Comparison of ENCODE assay signal across 1 cellular context in genomic region chr3:173584093-173584833, GRCh38.
TF ChIP-seq lines count a peak whose summit lies in the region.

No MANE protein-coding gene starts in this region.

TF ChIP-seq in HCT116, 20 proteins besides CTCF, POLR2A, EP300 and RAD21 (continued from another document):
- TF ChIP-seq REST (IDR thresholded peaks at IDR 0.05; ENCODE audit: low read depth) (no peak), JUND (IDR thresholded peaks at IDR 0.05) (no peak), ZFX (IDR thresholded peaks at IDR 0.05) (no peak), CEBPB (IDR thresholded peaks at IDR 0.05; ENCODE audit: low read depth) (no peak), TCF7L2 (IDR thresholded peaks at IDR 0.05; ENCODE audit: borderline replicate concordance, extremely low read depth, insufficient read depth, insufficient read length) (no peak), EZH2phosphoT487 (IDR thresholded peaks at IDR 0.05; ENCODE audit: borderline replicate concordance) (no peak), SRF (IDR thresholded peaks at IDR 0.05; ENCODE audit: low read depth) (no peak), FOSL1 (IDR thresholded peaks at IDR 0.05; ENCODE audit: low read depth) (no peak), ZNF274 (IDR thresholded peaks at IDR 0.05; ENCODE audit: low read depth, low read length) (no peak)
TF ChIP-seq in HCT116: peak in this region for 0.
